Comparison of ENCODE assay signal across 1 cellular context in genomic region chr20:58899518-58899917, GRCh38.
TF ChIP-seq lines count a peak whose summit lies in the region.

No MANE protein-coding gene starts in this region.

TF ChIP-seq in GM12878, 131 proteins besides CTCF, POLR2A, EP300 and RAD21:
- TF ChIP-seq PML (IDR thresholded peaks at IDR 0.05; ENCODE audit: low read length) (no peak), ATF2 (IDR thresholded peaks at IDR 0.05; ENCODE audit: low read length) (no peak), ESRRA (IDR thresholded peaks at IDR 0.05; ENCODE audit: low read length) (no peak), KAT2A (conservative IDR thresholded peaks at IDR 0.05; ENCODE audit: control insufficient read depth, low read depth, low read length) (no peak), ASH2L (IDR thresholded peaks at IDR 0.05; ENCODE audit: borderline replicate concordance, low read depth) (no peak), ZBED1 (IDR thresholded peaks at IDR 0.05; ENCODE audit: borderline replicate concordance) (no peak), JUNB (IDR thresholded peaks at IDR 0.05) (no peak), SUZ12 (IDR thresholded peaks at IDR 0.05; ENCODE audit: unreplicated experiment) (no peak), EGR1 (IDR thresholded peaks at IDR 0.05; ENCODE audit: borderline replicate concordance in 1 of 2, low read depth in 2 of 2, low read length in 2 of 2) (no peak), NR2C2 (IDR thresholded peaks at IDR 0.05; ENCODE audit: borderline replicate concordance, control insufficient read depth, insufficient read length, low read depth) (no peak), PBX3 (IDR thresholded peaks at IDR 0.05; ENCODE audit: insufficient replicate concordance, low read depth, low read length) (peak; percentile 42), PRDM15 (CRISPR knock-in tag; IDR thresholded peaks at IDR 0.05) (no peak), YBX1 (IDR thresholded peaks at IDR 0.05) (no peak), DPF2 (IDR thresholded peaks at IDR 0.05) (no peak), BRCA1 (IDR thresholded peaks at IDR 0.05; ENCODE audit: low read depth, low read length) (no peak), BCL3 (IDR thresholded peaks at IDR 0.05; ENCODE audit: borderline replicate concordance, insufficient read depth, low read depth, low read length, poor library complexity, severe bottlenecking) (peak; percentile 90), HDAC2 (IDR thresholded peaks at IDR 0.05) (no peak), TCF3 (IDR thresholded peaks at IDR 0.05; ENCODE audit: borderline replicate concordance, insufficient read depth, low read depth, low read length) (0 out of 2 replicates have a peak, but pooled peaks have one; percentile 59), SIN3A (IDR thresholded peaks at IDR 0.05; ENCODE audit: low read depth, low read length) (no peak), RAD51 (IDR thresholded peaks at IDR 0.05) (no peak), ZBTB11 (CRISPR knock-in tag; IDR thresholded peaks at IDR 0.05) (no peak), CREM (IDR thresholded peaks at IDR 0.05; ENCODE audit: low read depth) (no peak), SPI1 (IDR thresholded peaks at IDR 0.05; ENCODE audit: borderline replicate concordance, insufficient read depth, low read depth, low read length) (no peak), IRF3 (IDR thresholded peaks at IDR 0.05) (no peak), POLR2AphosphoS5 (IDR thresholded peaks at IDR 0.05; ENCODE audit: low read length) (peak; percentile 60; the same call in 1 of the 2 replicates)
